Comparison of ENCODE assay signal across 8 cellular contexts in genomic region chr7:103343758-103344452, GRCh38. TPM values are rescaled to one million over a fixed set of nuclear protein-coding genes. Genes with fewer than 3 reads are reported as not detected.
DNase-seq lines count a peak whose midpoint lies in the region; ATAC-seq and TF ChIP-seq lines count a peak whose summit lies in the region.

No MANE protein-coding gene starts in this region.

- H3K27me3 ChIP-seq in MM.1S (replicated peaks; ENCODE audit: insufficient read depth, low read length) (no peaks in the 10 kb centered on the region), osteoblast (ENCODE audit: insufficient read depth, low read length) (no peaks in the 10 kb centered on the region), aorta (ENCODE audit: control insufficient read depth in 1 of 2, insufficient read depth in 2 of 2, low read length in 1 of 2) (no peaks in the 10 kb centered on the region)

- H3K27ac ChIP-seq in MM.1S (ENCODE audit: low read length) (peak overlapping the region; percentile 59; the same call in 1 of the 2 replicates), osteoblast (ENCODE audit: low read depth, low read length) (peak overlapping the region; percentile 86), aorta (ENCODE audit: low read depth in 1 of 2, low read length in 2 of 2) (peak overlapping the region; percentile 23 to 48)

- H3K4me2 ChIP-seq in MM.1S (ENCODE audit: low read depth, low read length) (peak overlapping the region; percentile 99), osteoblast (ENCODE audit: insufficient read depth, low read length) (peak overlapping the region; percentile 87)

- intact Hi-C loops in aorta (cut with DNase I), result loop anchor here in 1 of 2 donors (5.0 kb wide), 1 partner anchor 47 kb away; the partner anchor contains the start of gene PMPCB

- H3K36me3 ChIP-seq in MM.1S (replicated peaks; ENCODE audit: insufficient read depth, low read length), result peaks cover 5% of the 10 kb centered on the region; the same call in 1 of the 2 replicates
- H3K36me3 ChIP-seq in osteoblast (ENCODE audit: insufficient read depth, low read length), result peaks cover 23% of the 10 kb centered on the region
- no peaks in the 10 kb centered on the region for H3K36me3 ChIP-seq in aorta (ENCODE audit: control insufficient read depth in 1 of 2, insufficient read depth in 2 of 2, low read length in 1 of 2)

- WGBS in aorta, 2 donors, result 0 to 1% methylated on average over 26 of the region's 26 CpGs

- H2AFZ ChIP-seq in MM.1S (ENCODE audit: low read length), result peak overlapping the region; percentile 94
- H2AFZ ChIP-seq in osteoblast (ENCODE audit: low read length), result peak overlapping the region; percentile 93

- H3K9me2 ChIP-seq in MM.1S (replicated peaks; ENCODE audit: insufficient read depth, low read length), result no peaks in the 10 kb centered on the region

- peak overlapping the region; percentile 83 for H3K9ac ChIP-seq in MM.1S (ENCODE audit: low read length)

- H3K4me3 ChIP-seq in MM.1S (ENCODE audit: low read length) (peak overlapping the region; percentile 97), osteoblast (ENCODE audit: insufficient read depth, low read length) (peak overlapping the region; percentile 92), aorta (ENCODE audit: low read length in 2 of 2) (peak overlapping the region; percentile 75 to 76)

- H3K9me3 ChIP-seq in MM.1S (replicated peaks; ENCODE audit: insufficient read depth, low read length), result no peaks in the 10 kb centered on the region
- H3K9me3 ChIP-seq in osteoblast (ENCODE audit: low read depth, low read length), result no peaks in the 10 kb centered on the region
- H3K9me3 ChIP-seq in aorta (ENCODE audit: control insufficient read depth, low read length), result no peaks in the 10 kb centered on the region

- H4K20me1 ChIP-seq in MM.1S (ENCODE audit: insufficient read depth, low read length) (no peaks in the 10 kb centered on the region), osteoblast (ENCODE audit: insufficient read depth, low read length) (peaks cover 20% of the 10 kb centered on the region)

- ATAC-seq in GM21619 (IDR thresholded peaks at IDR 0.05; ENCODE audit: unreplicated experiment), result peak; percentile 7
- peak; percentile 3 for ATAC-seq in aorta (ENCODE audit: low FRiP score)
- no peak for ATAC-seq in HG03565 (IDR thresholded peaks at IDR 0.05; ENCODE audit: unreplicated experiment)

- H3K79me2 ChIP-seq in MM.1S (ENCODE audit: low read length) (peaks cover 77% of the 10 kb centered on the region), osteoblast (ENCODE audit: insufficient read depth, low read length) (peaks cover 81% of the 10 kb centered on the region)

- DNase-seq in GM04503 (ENCODE audit: low read depth) (peak; percentile 9), MM.1S (peak; percentile 31), activated T-cell treated with anti-CD3 and anti-CD28 coated beads for 4 hours (peak; percentile 30), fibroblast of peridontal ligament (ENCODE audit: extremely low read depth) (peak; percentile 37), osteoblast (ENCODE audit: insufficient read length, low spot score, missing footprints) (peak; percentile 72), aorta (peak in 1 of 2 donors; percentile 46)

- H3K4me1 ChIP-seq in MM.1S (ENCODE audit: low read length) (peaks cover 22% of the 10 kb centered on the region), osteoblast (ENCODE audit: insufficient read depth, low read length) (peaks cover 22% of the 10 kb centered on the region), aorta (ENCODE audit: control insufficient read depth in 1 of 2, insufficient read depth in 2 of 2, low read length in 2 of 2) (peaks cover 0 to 4% of the 10 kb centered on the region in 2 donors)

- H3F3A ChIP-seq in MM.1S (ENCODE audit: insufficient read depth, low read length), result peaks cover 35% of the 10 kb centered on the region

- TF ChIP-seq CTCF in MM.1S (IDR thresholded peaks at IDR 0.05; ENCODE audit: low read length) (no peak), osteoblast (IDR thresholded peaks at IDR 0.05; ENCODE audit: extremely low read depth, low read depth, low read length) (no peak)

RNA-seq across cellular contexts. Expression of gene DNAJC2, which starts 0.7 kb away (rescaled TPM):
- 15.9 and 19.2 TPM in 2 replicates for total RNA-seq in osteoblast
- total RNA-seq in aorta, result 10 to 100 TPM; 23.5 to 25.2 TPM
- 10 to 100 TPM; 16.2 to 25.0 TPM for polyA plus RNA-seq in aorta

RNA-seq across cellular contexts. Expression of gene PSMC2, which starts 3.5 kb away (rescaled TPM):
- total RNA-seq in osteoblast (184 TPM in 2 replicates), aorta (10 to 100 TPM; 81.8 to 97.3 TPM)
- polyA plus RNA-seq in aorta, result 100 to 1,000 TPM; 107 to 119 TPM

RNA-seq across cellular contexts. Expression of gene PMPCB, which starts 46.7 kb away (rescaled TPM):
- total RNA-seq in osteoblast, result 79.6 and 83.4 TPM in 2 replicates
- 10 to 100 TPM; 40.9 to 47.7 TPM for total RNA-seq in aorta
- 10 to 100 TPM; 41.3 to 70.8 TPM for polyA plus RNA-seq in aorta

Comparison
In these comparisons a context has a peak if more than half of its experiments do, and no peak if none do; other contexts are left out.
1. H3K27ac ChIP-seq: peak in every context shown above with its lines; median percentile 86 in osteoblast; 59 in MM.1S; 36 in aorta.